17 cellular contexts compared by ENCODE assay signal in the genomic region with DNA sequence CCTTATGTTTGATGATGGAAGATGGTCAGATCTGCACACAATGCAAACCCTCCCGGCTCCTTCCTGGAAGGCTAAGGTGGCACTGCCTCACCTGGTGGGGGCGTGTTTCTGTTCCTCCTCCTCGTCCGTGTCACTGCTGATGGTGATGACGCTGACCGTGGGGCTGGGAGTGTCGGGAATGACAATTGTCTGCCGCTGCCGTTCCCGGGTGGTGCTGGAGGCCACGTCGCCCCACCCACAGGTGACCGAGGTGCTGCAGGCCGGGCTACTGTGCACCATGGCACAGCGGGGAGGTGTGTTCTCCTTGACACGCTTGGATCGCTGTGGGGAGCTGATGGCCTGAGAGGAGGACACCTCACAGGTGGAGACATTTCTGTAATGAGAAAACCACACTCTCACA.
DNase-seq lines count a peak whose midpoint lies in the region; ATAC-seq, FAIRE-seq and TF ChIP-seq lines count a peak whose summit lies in the region.
"Had no signal": no experiment of that assay in that cellular context is flagged by ENCODE, and none has a peak within 500 bp of the region (broad histone marks: within the 10 kb centered on the region; RNA-seq: fewer than 3 reads in every experiment).

No MANE protein-coding gene starts in this region.

- H3K14ac ChIP-seq in H1 (ENCODE audit: insufficient read length) = no peak overlapping the region

- no peak overlapping the region for H3K4me3 Mint-ChIP-seq in activated CD8-positive, alpha-beta memory T cell treated with anti-CD3 and anti-CD28 coated beads, Interleukin-2, amount 10 ng/mL, durations not matched to agents 7 days and 5 days
- H3K4me3 Mint-ChIP-seq: CD8-positive, alpha-beta T cell; H9 had no signal

- intact Hi-C loops in K562 (cut with micrococcal nuclease) = no loop called here
- intact Hi-C loops in testis (cut with DNase I; ENCODE audit: low total_unique reads) = no loop called here

- no peak overlapping the region for H2BK20ac ChIP-seq in H1 (ENCODE audit: low read length)

- H2BK120ac ChIP-seq in H1 (replicated peaks; ENCODE audit: low read depth, low read length) = no peak overlapping the region

- H3K4me1 Mint-ChIP-seq in activated CD8-positive, alpha-beta memory T cell treated with anti-CD3 and anti-CD28 coated beads, Interleukin-2, amount 10 ng/mL, durations not matched to agents 7 days and 5 days = no peaks in the 10 kb centered on the region
- H3K4me1 Mint-ChIP-seq: H9 had no signal

- no peaks in the 10 kb centered on the region for H3K9me3 Mint-ChIP-seq in activated CD8-positive, alpha-beta memory T cell treated with anti-CD3 and anti-CD28 coated beads, Interleukin-2, amount 10 ng/mL, durations not matched to agents 7 days and 5 days (ENCODE audit: low read depth)
- H3K9me3 Mint-ChIP-seq: CD8-positive, alpha-beta T cell; H9 had no signal

- H2BK15ac ChIP-seq in H1 (ENCODE audit: low read length) = no peak overlapping the region

- H3K79me1 ChIP-seq in H1 (ENCODE audit: low read depth, low read length) = no peaks in the 10 kb centered on the region

- WGBS in K562 (ENCODE audit: insufficient coverage, low coverage, missing lambda C conversion rate) = 79% methylated on average over 17 of the region's 17 CpGs
- WGBS in H1 (ENCODE audit: extremely low coverage in 1 of 2, insufficient coverage in 1 of 2, insufficient read length in 1 of 2, insufficient replicate concordance in 2 of 2, low coverage in 1 of 2, low lambda C conversion rate in 2 of 2, missing lambda C conversion rate in 1 of 2), 2 experiments = 92% methylated on average over 17 of the region's 17 CpGs; no CpG with 5 or more reads in 1 of the 2 experiments
- WGBS in testis, 2 donors = 94 to 96% methylated on average over 4 to 17 of the region's 17 CpGs
- 91% methylated on average over 6 of the region's 17 CpGs; no CpG with 5 or more reads in 1 of the 2 donors for WGBS in gastroesophageal sphincter (ENCODE audit: low coverage in 1 of 2), 2 donors

- no peak overlapping the region for H4K91ac ChIP-seq in H1 (replicated peaks; ENCODE audit: insufficient read length, low read length)

- ATAC-seq in activated CD8-positive, alpha-beta memory T cell treated with anti-CD3 and anti-CD28 coated beads, Interleukin-2, amount 10 ng/mL, durations not matched to agents 7 days and 5 days = no peak
- ATAC-seq in K562 (no peak), gastroesophageal sphincter (no peak)
- ATAC-seq: CD8-positive, alpha-beta T cell had no signal

- H3K9me1 ChIP-seq in K562 (ENCODE audit: control insufficient read depth, insufficient read depth, low read length) = no peaks in the 10 kb centered on the region

- H4K5ac ChIP-seq in H1 (ENCODE audit: insufficient read length, low read depth, low read length) = no peak overlapping the region

- H3K4me3 ChIP-seq in K562 = no peak overlapping the region
- no peak overlapping the region for H3K4me3 ChIP-seq in H1 (ENCODE audit: extremely low read depth in 1 of 4, insufficient read depth in 2 of 4, low read depth in 3 of 4, low read length in 4 of 4)
- no peak overlapping the region for H3K4me3 ChIP-seq in testis
- no peak overlapping the region for H3K4me3 ChIP-seq in gastroesophageal sphincter
- H3K4me3 ChIP-seq: BLaER1 treated with 17β-estradiol and CSF1 and Interleukin-3, amounts not matched to agents 10 nM and 100 nM had no signal

- H3K4me2 ChIP-seq in K562 (ENCODE audit: insufficient read depth, low read length) (no peak overlapping the region), H1 (ENCODE audit: insufficient read depth in 1 of 2, low read depth in 2 of 2, low read length in 2 of 2) (no peak overlapping the region)
- H3K4me2 ChIP-seq: BLaER1 treated with 17β-estradiol and CSF1 and Interleukin-3, amounts not matched to agents 10 nM and 100 nM had no signal

- H3K27me3 Mint-ChIP-seq in activated CD8-positive, alpha-beta memory T cell treated with anti-CD3 and anti-CD28 coated beads, Interleukin-2, amount 10 ng/mL, durations not matched to agents 7 days and 5 days = no peaks in the 10 kb centered on the region

- no peak overlapping the region; the same call in 1 of the 2 replicates for H4K8ac ChIP-seq in H1 (ENCODE audit: extremely low read depth, insufficient read depth, low read length)

- peaks cover 6% of the 10 kb centered on the region for H3K36me3 Mint-ChIP-seq in activated CD8-positive, alpha-beta memory T cell treated with anti-CD3 and anti-CD28 coated beads, Interleukin-2, amount 10 ng/mL, durations not matched to agents 7 days and 5 days

- H3K27me3 ChIP-seq in K562 (ENCODE audit: control insufficient read depth in 2 of 2, insufficient read depth in 2 of 2, low read length in 2 of 2) (no peaks in the 10 kb centered on the region), H1 (replicated peaks in 1 of 4; ENCODE audit: control insufficient read depth in 3 of 4, extremely low read depth in 1 of 4, insufficient read depth in 3 of 4, low read length in 3 of 4) (no peaks in the 10 kb centered on the region), testis (no peaks in the 10 kb centered on the region), gastroesophageal sphincter (no peaks in the 10 kb centered on the region)
- H3K27me3 ChIP-seq: BLaER1 treated with 17β-estradiol and CSF1 and Interleukin-3, amounts not matched to agents 10 nM and 100 nM had no signal

- no TSS peak for BruUV-seq in K562 (replicated peaks; lab: Mats Ljungman, UMichigan)

- no peak for TF ChIP-seq CTCF in K562 (IDR thresholded peaks at IDR 0.05 in 2 of 3, conservative IDR thresholded peaks at IDR 0.05 in 1 of 3; ENCODE audit: insufficient read depth in 2 of 3, low read depth in 1 of 3, low read length in 3 of 3)
- peak in 2 of 3 experiments; percentile 10 to 25; a peak in 2 of 4 replicates for TF ChIP-seq CTCF in H1 (IDR thresholded peaks at IDR 0.05; ENCODE audit: control extremely low read depth in 1 of 3, insufficient read depth in 1 of 3, low read depth in 1 of 3, low read length in 3 of 3)
- TF ChIP-seq CTCF in testis (IDR thresholded peaks at IDR 0.05) = no peak
- no peak for TF ChIP-seq CTCF in gastroesophageal sphincter (IDR thresholded peaks at IDR 0.05)

- peaks cover 35% of the 10 kb centered on the region for H3K36me3 ChIP-seq in K562 (ENCODE audit: control insufficient read depth, insufficient read depth, low read length)
- H3K36me3 ChIP-seq in H1 (ENCODE audit: control insufficient read depth in 2 of 4, insufficient read depth in 4 of 4, low read length in 3 of 4) = peaks cover 0 to 12% (median 0%) of the 10 kb centered on the region in 4 experiments; a peak in 2 of 8 replicates
- H3K36me3 ChIP-seq in testis (ENCODE audit: low read depth, missing control alignments) = no peaks in the 10 kb centered on the region
- peaks cover 0 to 95% of the 10 kb centered on the region in 2 donors for H3K36me3 ChIP-seq in gastroesophageal sphincter

- H3K4ac ChIP-seq in H1 (replicated peaks; ENCODE audit: insufficient read length, low read depth, low read length) = no peak overlapping the region

- H3K9ac ChIP-seq in K562 (ENCODE audit: insufficient read depth in 1 of 2, low read depth in 2 of 2, low read length in 2 of 2) = no peak overlapping the region
- no peak overlapping the region for H3K9ac ChIP-seq in H1 (replicated peaks in 1 of 4; ENCODE audit: extremely low read depth in 1 of 4, low read depth in 3 of 4, low read length in 3 of 4)
- H3K9ac ChIP-seq: BLaER1 treated with 17β-estradiol and CSF1 and Interleukin-3, amounts not matched to agents 10 nM and 100 nM had no signal

- no peaks in the 10 kb centered on the region for H3K79me2 ChIP-seq in K562 (ENCODE audit: control insufficient read depth, insufficient read depth, low read length)
- no peaks in the 10 kb centered on the region for H3K79me2 ChIP-seq in H1 (ENCODE audit: control insufficient read depth in 1 of 2, insufficient read depth in 2 of 2, low read length in 2 of 2)

- no peak for TF ChIP-seq EP300 in K562 (IDR thresholded peaks at IDR 0.05; ENCODE audit: low read length)
- no peak for TF ChIP-seq EP300 in H1 (IDR thresholded peaks at IDR 0.05; ENCODE audit: borderline replicate concordance in 1 of 2, low read depth in 2 of 2, low read length in 2 of 2)
- no peak for TF ChIP-seq EP300 in gastroesophageal sphincter (IDR thresholded peaks at IDR 0.05)

- H2AFZ ChIP-seq in K562 (ENCODE audit: low read depth, low read length) (no peak overlapping the region), H1 (ENCODE audit: low read length) (no peak overlapping the region)

- H4K20me1 ChIP-seq in K562 (replicated peaks; ENCODE audit: control insufficient read depth, insufficient read depth, low read length) = no peaks in the 10 kb centered on the region
- no peaks in the 10 kb centered on the region for H4K20me1 ChIP-seq in H1 (replicated peaks in 1 of 2; ENCODE audit: control insufficient read depth in 1 of 2, insufficient read depth in 2 of 2, low read length in 2 of 2)

- TF ChIP-seq POLR2A in K562 (conservative IDR thresholded peaks at IDR 0.05) (no peak), H1 (IDR thresholded peaks at IDR 0.05; ENCODE audit: control extremely low read depth in 1 of 2, low read depth in 2 of 2, low read length in 2 of 2) (no peak), testis (IDR thresholded peaks at IDR 0.05) (no peak), gastroesophageal sphincter (IDR thresholded peaks at IDR 0.05) (no peak)

- H3K27ac Mint-ChIP-seq in activated CD8-positive, alpha-beta memory T cell treated with anti-CD3 and anti-CD28 coated beads, Interleukin-2, amount 10 ng/mL, durations not matched to agents 7 days and 5 days = no peak overlapping the region
- H3K27ac Mint-ChIP-seq: CD8-positive, alpha-beta T cell; H9 had no signal

- no peak overlapping the region for H3K23ac ChIP-seq in H1 (ENCODE audit: insufficient read length)

- peaks cover 0 to 3% of the 10 kb centered on the region in 2 experiments; a peak in 1 of 5 replicates for H3K4me1 ChIP-seq in K562 (replicated peaks in 1 of 2; ENCODE audit: control insufficient read depth in 2 of 2, insufficient read depth in 2 of 2, low read length in 2 of 2)
- H3K4me1 ChIP-seq in H1 (replicated peaks in 1 of 4; ENCODE audit: control insufficient read depth in 3 of 4, insufficient read depth in 4 of 4, low read length in 3 of 4) = no peaks in the 10 kb centered on the region
- H3K4me1 ChIP-seq in testis = no peaks in the 10 kb centered on the region
- peaks cover 0 to 13% (median 0%) of the 10 kb centered on the region in 3 donors for H3K4me1 ChIP-seq in gastroesophageal sphincter

- H3K9me3 ChIP-seq in K562 (replicated peaks; ENCODE audit: control insufficient read depth, insufficient read depth, low read depth, low read length) = no peaks in the 10 kb centered on the region
- H3K9me3 ChIP-seq in H1 (ENCODE audit: insufficient read depth in 2 of 2, low read depth in 1 of 2, low read length in 1 of 2) = no peaks in the 10 kb centered on the region
- H3K9me3 ChIP-seq in testis = no peaks in the 10 kb centered on the region
- H3K9me3 ChIP-seq in gastroesophageal sphincter = no peaks in the 10 kb centered on the region
- H3K9me3 ChIP-seq: BLaER1 treated with 17β-estradiol and CSF1 and Interleukin-3, amounts not matched to agents 10 nM and 100 nM had no signal

- no peak overlapping the region for H2AK5ac ChIP-seq in H1 (ENCODE audit: low read depth, low read length)

- POLR2A ChIA-PET in K562 (lab: Yijun Ruan, JAX) (interaction anchor here (0.6 kb wide), 1 partner anchor 422 kb away, joined by 3 read pairs; no protein-coding TSS in a partner anchor), H1 (lab: Charles Lee; ENCODE audit: partially characterized antibody) (no interaction called here)

- H2BK12ac ChIP-seq in H1 (ENCODE audit: low read depth, low read length) = no peak overlapping the region

- CTCF ChIA-PET in activated CD8-positive, alpha-beta memory T cell treated with anti-CD3 and anti-CD28 coated beads, Interleukin-2, amount 10 ng/mL, durations not matched to agents 7 days and 5 days (lab: Charles Lee) = no interaction called here
- CTCF ChIA-PET in K562 (lab: Yijun Ruan, JAX; ENCODE audit: low intra/inter-chr PET ratio) = no interaction called here
- CTCF ChIA-PET in H1 (lab: Charles Lee; ENCODE audit: partially characterized antibody) = interaction anchor here (0.7 to 1.3 kb wide), 4 partner anchors 8 to 98 kb away, joined by 3 to 4 read pairs (median 3); no protein-coding TSS in a partner anchor

- TF ChIP-seq RAD21 in K562 (CRISPR knock-in tag; conservative IDR thresholded peaks at IDR 0.05 in 1 of 2, IDR thresholded peaks at IDR 0.05 in 1 of 2) (no peak), H1 (IDR thresholded peaks at IDR 0.05 in 1 of 2, conservative IDR thresholded peaks at IDR 0.05 in 1 of 2; ENCODE audit: low read depth in 2 of 2, low read length in 2 of 2) (no peak)

- in situ Hi-C loops in K562 (cut with MboI) = no loop called here

- peak; percentile 28 for DNase-seq in activated CD8-positive, alpha-beta memory T cell treated with anti-CD3 and anti-CD28 coated beads for 24 hours
- DNase-seq in activated CD8-positive, alpha-beta memory T cell treated with anti-CD3 and anti-CD28 coated beads, Interleukin-2, amount 10 ng/mL, durations not matched to agents 7 days and 5 days = no peak
- DNase-seq in K562 (ENCODE audit: extremely low read depth in 1 of 4, low spot score in 3 of 4) (no peak), H1 (ENCODE audit: low read depth in 1 of 2, low spot score in 2 of 2) (no peak), testis (peak; percentile 8), 8988T (no peak)
- DNase-seq in activated T-cell treated with anti-CD3 and anti-CD28 coated beads, Interleukin-2, amount 50 U/mL, for 1 hour = no peak
- DNase-seq: Calu3; CD8-positive, alpha-beta T cell; DMS79 treated with DMSO at 0.1 percent for 48 hours; GF-D8; GOT3; H9 had no signal

- no peaks in the 10 kb centered on the region for H3K23me2 ChIP-seq in H1 (ENCODE audit: low read depth, low read length)

- no peak overlapping the region for H3K18ac ChIP-seq in H1 (ENCODE audit: extremely low read depth, low read length)

- H3K27ac ChIP-seq in K562 (ENCODE audit: extremely low read depth, low read depth, low read length) (no peak overlapping the region), H1 (ENCODE audit: low read depth, low read length) (no peak overlapping the region), testis (no peak overlapping the region), gastroesophageal sphincter (no peak overlapping the region)
- H3K27ac ChIP-seq: 22Rv1; BLaER1 treated with 17β-estradiol and CSF1 and Interleukin-3, amounts not matched to agents 10 nM and 100 nM had no signal

- FAIRE-seq in K562 (lab: Jason Lieb, UNC) = no peak
- no peak for FAIRE-seq in H1 (lab: Jason Lieb, UNC)
- FAIRE-seq: HTR-8/SVneo had no signal

- no peak overlapping the region for H3K56ac ChIP-seq in H1 (replicated peaks; ENCODE audit: insufficient read length, low read depth, low read length)

- no peak overlapping the region for H2BK5ac ChIP-seq in H1 (ENCODE audit: low read depth, low read length)

Comparison
In these comparisons a context has a peak if more than half of its experiments do, and no peak if none do; other contexts are left out.
1. DNase-seq: peak in activated CD8-positive, alpha-beta memory T cell treated with anti-CD3 and anti-CD28 coated beads for 24 hours (single experiment) and testis (single experiment); none in activated CD8-positive, alpha-beta memory T cell treated with anti-CD3 and anti-CD28 coated beads, Interleukin-2, amount 10 ng/mL, durations not matched to agents 7 days and 5 days (single experiment), K562 (0 of 4), H1 (0 of 2), activated T-cell treated with anti-CD3 and anti-CD28 coated beads, Interleukin-2, amount 50 U/mL, for 1 hour (single experiment) and 8988T (single experiment).
2. CTCF ChIP-seq: peak in H1 (2 of 3); none in K562 (0 of 3), testis (0 of 3) and gastroesophageal sphincter (0 of 4).